Comparison of ENCODE assay signal across 29 cellular contexts in genomic region chr18:58544179-58544578, GRCh38.
A peak's percentile ranks its signal among the peaks of the same experiment; 100 is the strongest.
DNase-seq lines count a peak whose midpoint lies in the region; ATAC-seq, FAIRE-seq and TF ChIP-seq lines count a peak whose summit lies in the region.
"Had no signal": no experiment of that assay in that cellular context is flagged by ENCODE, and none has a peak within 500 bp of the region (broad histone marks: within the 10 kb centered on the region; RNA-seq: fewer than 3 reads in every experiment).

No MANE protein-coding gene starts in this region.

- H3K4me3 Mint-ChIP-seq in astrocyte (ENCODE audit: unreplicated experiment) = no peak overlapping the region
- H3K4me3 Mint-ChIP-seq: activated CD4-positive, alpha-beta T cell treated with anti-CD3 and anti-CD28 coated beads, Interleukin-2, amount 10 ng/mL, durations not matched to agents 24 days and 14 days; activated naive CD4-positive, alpha-beta T cell treated with anti-CD3 and anti-CD28 coated beads, Interleukin-2, amount 10 ng/mL, durations not matched to agents 7 days and 5 days; effector memory CD8-positive, alpha-beta T cell; H9; neural progenitor cell had no signal

- intact Hi-C loops in Right ventricle myocardium superior (cut with DNase I) (no loop called here), Right ventricle myocardium inferior (cut with DNase I) (no loop called here)

- no peak overlapping the region for H3K9ac ChIP-seq in astrocyte (ENCODE audit: low read length)
- H3K9ac ChIP-seq in skeletal muscle tissue (ENCODE audit: low read depth in 1 of 3, low read length in 3 of 3) = no peak overlapping the region
- H3K9ac ChIP-seq: BLaER1, neural progenitor cell had no signal

- no peak overlapping the region for H3K27ac Mint-ChIP-seq in astrocyte (ENCODE audit: unreplicated experiment)
- H3K27ac Mint-ChIP-seq: activated CD4-positive, alpha-beta T cell treated with anti-CD3 and anti-CD28 coated beads, Interleukin-2, amount 10 ng/mL, durations not matched to agents 24 days and 14 days; activated naive CD4-positive, alpha-beta T cell treated with anti-CD3 and anti-CD28 coated beads, Interleukin-2, amount 10 ng/mL, durations not matched to agents 7 days and 5 days; H9; neural progenitor cell had no signal

- no peak overlapping the region for H3K4me3 ChIP-seq in astrocyte (ENCODE audit: insufficient read depth, low read depth, low read length)
- H3K4me3 ChIP-seq in skeletal muscle tissue (ENCODE audit: low read length in 3 of 3) = no peak overlapping the region
- H3K4me3 ChIP-seq: BLaER1, neural progenitor cell, pancreas, SJSA1, thyroid gland had no signal

- H3K9me3 Mint-ChIP-seq in astrocyte (ENCODE audit: unreplicated experiment) = no peaks in the 10 kb centered on the region
- H3K9me3 Mint-ChIP-seq: activated CD4-positive, alpha-beta T cell treated with anti-CD3 and anti-CD28 coated beads, Interleukin-2, amount 10 ng/mL, durations not matched to agents 24 days and 14 days; activated naive CD4-positive, alpha-beta T cell treated with anti-CD3 and anti-CD28 coated beads, Interleukin-2, amount 10 ng/mL, durations not matched to agents 7 days and 5 days; effector memory CD8-positive, alpha-beta T cell had no signal

- no peak for TF ChIP-seq CTCF in astrocyte (IDR thresholded peaks at IDR 0.05; ENCODE audit: insufficient read depth, low read depth, low read length)

- H3K27me3 Mint-ChIP-seq in astrocyte (ENCODE audit: low read depth, unreplicated experiment) = no peaks in the 10 kb centered on the region
- H3K27me3 Mint-ChIP-seq: activated naive CD4-positive, alpha-beta T cell treated with anti-CD3 and anti-CD28 coated beads, Interleukin-2, amount 10 ng/mL, durations not matched to agents 7 days and 5 days had no signal

- H3K4me1 ChIP-seq in astrocyte (ENCODE audit: insufficient read depth, low read length) (peaks cover 35% of the 10 kb centered on the region), skeletal muscle tissue (ENCODE audit: control insufficient read depth in 3 of 3, insufficient read depth in 3 of 3, low read length in 3 of 3) (peaks cover 48 to 63% (median 49%) of the 10 kb centered on the region in 3 donors)
- H3K4me1 ChIP-seq: neural progenitor cell, pancreas, thyroid gland had no signal

- no peak for FAIRE-seq in astrocyte (lab: Jason Lieb, UNC)
- FAIRE-seq: HepG2, islet of Langerhans, pancreas, small intestine had no signal

- H3K4me1 Mint-ChIP-seq in astrocyte (ENCODE audit: low read depth, unreplicated experiment) = peaks cover 63% of the 10 kb centered on the region

- H4K20me1 ChIP-seq in astrocyte (ENCODE audit: insufficient read depth, low read length) = peaks cover 24% of the 10 kb centered on the region
- H4K20me1 ChIP-seq: BLaER1 had no signal

- no peak for DNase-seq in Right ventricle myocardium superior
- DNase-seq in Right ventricle myocardium inferior (ENCODE audit: missing footprints) = no peak
- peak; percentile 27 for DNase-seq in M059J (ENCODE audit: low read depth)
- no peak for DNase-seq in astrocyte (ENCODE audit: low read depth)
- DNase-seq in central memory CD4-positive, alpha-beta T cell = no peak
- DNase-seq: activated CD4-positive, alpha-beta T cell treated with anti-CD3 and anti-CD28 coated beads, Interleukin-2, amount 10 ng/mL, durations not matched to agents 24 days and 14 days; activated naive CD4-positive, alpha-beta T cell treated with anti-CD3 and anti-CD28 coated beads, Interleukin-2, amount 10 ng/mL, durations not matched to agents 7 days and 5 days; aorta; caudate nucleus; cortex of kidney; effector memory CD8-positive, alpha-beta T cell; glutamatergic neuron; H9; Karpas-422; NCI-H1417; NCI-H2081; NCI-H226; pancreas; retina; small intestine; T1000; thyroid gland had no signal

- ATAC-seq in Right ventricle myocardium superior (ENCODE audit: poor library complexity) = peak; percentile 6
- ATAC-seq in Right ventricle myocardium inferior = no peak
- no peak for ATAC-seq in GM21447 (IDR thresholded peaks at IDR 0.05; ENCODE audit: unreplicated experiment)
- ATAC-seq: effector memory CD8-positive, alpha-beta T cell; HepG2; pancreas had no signal

- no peaks in the 10 kb centered on the region for H3K9me3 ChIP-seq in astrocyte (ENCODE audit: insufficient read depth, low read depth, low read length)
- no peaks in the 10 kb centered on the region for H3K9me3 ChIP-seq in skeletal muscle tissue (ENCODE audit: control insufficient read depth in 3 of 3, low read length in 3 of 3)
- H3K9me3 ChIP-seq: BLaER1, pancreas, SJSA1, thyroid gland had no signal

- H3K27me3 ChIP-seq in astrocyte (ENCODE audit: insufficient read depth, low read length) (no peaks in the 10 kb centered on the region), skeletal muscle tissue (ENCODE audit: control insufficient read depth in 3 of 3, insufficient read depth in 3 of 3, low read length in 3 of 3) (no peaks in the 10 kb centered on the region)
- H3K27me3 ChIP-seq: BLaER1, neural progenitor cell, pancreas, SJSA1, thyroid gland had no signal

- H2AFZ ChIP-seq in astrocyte (ENCODE audit: low read depth, low read length) = no peak overlapping the region
- H2AFZ ChIP-seq: neural progenitor cell had no signal

- H3K27ac ChIP-seq in astrocyte (ENCODE audit: low read depth, low read length) = no peak overlapping the region
- H3K27ac ChIP-seq in skeletal muscle tissue (ENCODE audit: low read depth, low read length) = peak overlapping the region; percentile 81
- H3K27ac ChIP-seq: BLaER1, neural progenitor cell, pancreas, SJSA1, thyroid gland had no signal

- peak overlapping the region; percentile 2 for H3K4me2 ChIP-seq in astrocyte (ENCODE audit: low read length)
- H3K4me2 ChIP-seq: BLaER1, neural progenitor cell had no signal

- H3K79me2 ChIP-seq in astrocyte (ENCODE audit: insufficient read depth, low read length) = peaks cover 65% of the 10 kb centered on the region

- peaks cover 9% of the 10 kb centered on the region for H3K36me3 ChIP-seq in astrocyte (ENCODE audit: insufficient read depth, low read length)
- no peaks in the 10 kb centered on the region for H3K36me3 ChIP-seq in skeletal muscle tissue (ENCODE audit: control insufficient read depth in 3 of 3, insufficient read depth in 3 of 3, low read length in 3 of 3)
- H3K36me3 ChIP-seq: BLaER1, neural progenitor cell, pancreas, thyroid gland had no signal

- peaks cover 31% of the 10 kb centered on the region for H3K36me3 Mint-ChIP-seq in astrocyte (ENCODE audit: low read depth, unreplicated experiment)
- H3K36me3 Mint-ChIP-seq: activated naive CD4-positive, alpha-beta T cell treated with anti-CD3 and anti-CD28 coated beads, Interleukin-2, amount 10 ng/mL, durations not matched to agents 7 days and 5 days; neural progenitor cell had no signal
